In genomic region chr10:132077091-132077490, GRCh38 we compare ENCODE assay signal across 1 cellular context.
TF ChIP-seq lines count a peak whose summit lies in the region.

No MANE protein-coding gene starts in this region.

TF ChIP-seq in GM23338, 12 proteins besides CTCF, POLR2A, EP300 and RAD21 (continued from another document):
- TF ChIP-seq ZNF462 (CRISPR knock-in tag; IDR thresholded peaks at IDR 0.05) = no peak
